1 cellular context compared by ENCODE assay signal in the genomic region with DNA sequence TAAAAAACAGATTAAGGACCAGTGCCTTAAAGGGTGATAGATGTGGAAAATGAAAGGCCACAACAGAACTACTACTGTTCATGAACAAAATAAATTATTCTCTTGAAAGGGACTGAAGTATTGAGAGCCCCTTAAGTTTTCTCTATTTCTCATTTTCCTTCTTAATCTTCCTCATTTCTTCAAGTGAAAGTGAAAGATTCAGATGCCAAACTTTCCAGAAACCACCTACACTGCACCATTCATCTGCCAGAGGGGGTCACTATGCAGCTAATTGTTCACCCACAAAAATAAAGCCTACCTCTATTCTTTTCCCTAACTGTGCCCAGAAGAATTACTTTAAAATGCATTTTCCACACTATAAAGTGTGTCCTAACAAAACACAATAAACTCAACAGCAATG.
TF ChIP-seq lines count a peak whose summit lies in the region.

No MANE protein-coding gene starts in this region.

TF ChIP-seq in SK-N-SH, 30 proteins besides CTCF, POLR2A, EP300 and RAD21 (continued from another document):
- TF ChIP-seq, protein P1, sequence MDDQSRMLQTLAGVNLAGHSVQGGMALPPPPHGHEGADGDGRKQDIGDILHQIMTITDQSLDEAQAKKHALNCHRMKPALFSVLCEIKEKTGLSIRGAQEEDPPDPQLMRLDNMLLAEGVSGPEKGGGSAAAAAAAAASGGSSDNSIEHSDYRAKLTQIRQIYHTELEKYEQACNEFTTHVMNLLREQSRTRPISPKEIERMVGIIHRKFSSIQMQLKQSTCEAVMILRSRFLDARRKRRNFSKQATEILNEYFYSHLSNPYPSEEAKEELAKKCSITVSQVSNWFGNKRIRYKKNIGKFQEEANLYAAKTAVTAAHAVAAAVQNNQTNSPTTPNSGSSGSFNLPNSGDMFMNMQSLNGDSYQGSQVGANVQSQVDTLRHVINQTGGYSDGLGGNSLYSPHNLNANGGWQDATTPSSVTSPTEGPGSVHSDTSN (IDR thresholded peaks at IDR 0.05): no peak
- TF ChIP-seq MEF2A (IDR thresholded peaks at IDR 0.05; ENCODE audit: borderline replicate concordance, low read depth) (no peak), CHD2 (IDR thresholded peaks at IDR 0.05; ENCODE audit: low read length, partially characterized antibody) (no peak)
